1 cellular context compared by ENCODE assay signal in the genomic region with DNA sequence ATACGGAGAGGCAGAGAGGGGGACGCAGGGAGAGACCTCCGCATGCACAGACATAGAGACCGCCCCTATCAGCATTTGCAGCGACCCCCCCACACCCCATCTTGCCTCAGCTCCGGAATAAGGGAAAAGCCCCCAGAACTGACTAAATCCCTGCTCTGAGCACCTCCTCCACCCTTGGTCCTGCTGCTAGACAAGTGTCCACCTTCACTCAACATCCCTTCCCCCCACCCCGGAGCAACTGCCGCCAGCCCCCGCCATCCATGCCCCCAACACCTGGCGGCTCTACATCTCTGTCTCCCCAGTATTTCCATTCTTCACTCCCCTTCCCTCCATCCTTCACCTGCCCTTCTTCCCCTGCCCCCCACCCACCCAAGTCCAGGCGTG.
TF ChIP-seq lines count a peak whose summit lies in the region.

No MANE protein-coding gene starts in this region.

TF ChIP-seq in HEK293, 187 proteins besides CTCF, POLR2A, EP300 and RAD21 (continued from another document):
- TF ChIP-seq, protein P1, sequence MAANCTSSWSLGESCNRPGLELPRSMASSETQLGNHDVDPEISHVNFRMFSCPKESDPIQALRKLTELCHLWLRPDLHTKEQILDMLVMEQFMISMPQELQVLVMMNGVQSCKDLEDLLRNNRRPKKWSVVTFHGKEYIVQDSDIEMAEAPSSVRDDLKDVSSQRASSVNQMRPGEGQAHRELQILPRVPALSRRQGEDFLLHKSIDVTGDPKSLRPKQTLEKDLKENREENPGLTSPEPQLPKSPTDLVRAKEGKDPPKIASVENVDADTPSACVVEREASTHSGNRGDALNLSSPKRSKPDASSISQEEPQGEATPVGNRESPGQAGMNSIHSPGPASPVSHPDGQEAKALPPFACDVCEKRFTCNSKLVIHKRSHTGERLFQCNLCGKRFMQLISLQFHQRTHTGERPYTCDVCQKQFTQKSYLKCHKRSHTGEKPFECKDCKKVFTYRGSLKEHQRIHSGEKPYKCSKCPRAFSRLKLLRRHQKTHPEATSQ (tag by site-specific recombination; IDR thresholded peaks at IDR 0.05): no peak
- no peak for TF ChIP-seq ZNF274 (IDR thresholded peaks at IDR 0.05; ENCODE audit: low read length)
- TF ChIP-seq ZNF274 (tag by site-specific recombination; IDR thresholded peaks at IDR 0.05; ENCODE audit: borderline replicate concordance): no peak
- TF ChIP-seq ZNF501 (tag by site-specific recombination; IDR thresholded peaks at IDR 0.05): no peak
- no peak for TF ChIP-seq ZNF707 (tag by site-specific recombination; IDR thresholded peaks at IDR 0.05)
- no peak for TF ChIP-seq ZSCAN16 (tag by site-specific recombination; IDR thresholded peaks at IDR 0.05)
- TF ChIP-seq, protein P2, sequence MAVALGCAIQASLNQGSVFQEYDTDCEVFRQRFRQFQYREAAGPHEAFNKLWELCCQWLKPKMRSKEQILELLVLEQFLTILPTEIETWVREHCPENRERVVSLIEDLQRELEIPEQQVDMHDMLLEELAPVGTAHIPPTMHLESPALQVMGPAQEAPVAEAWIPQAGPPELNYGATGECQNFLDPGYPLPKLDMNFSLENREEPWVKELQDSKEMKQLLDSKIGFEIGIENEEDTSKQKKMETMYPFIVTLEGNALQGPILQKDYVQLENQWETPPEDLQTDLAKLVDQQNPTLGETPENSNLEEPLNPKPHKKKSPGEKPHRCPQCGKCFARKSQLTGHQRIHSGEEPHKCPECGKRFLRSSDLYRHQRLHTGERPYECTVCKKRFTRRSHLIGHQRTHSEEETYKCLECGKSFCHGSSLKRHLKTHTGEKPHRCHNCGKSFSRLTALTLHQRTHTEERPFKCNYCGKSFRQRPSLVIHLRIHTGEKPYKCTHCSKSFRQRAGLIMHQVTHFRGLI (tag by site-specific recombination; IDR thresholded peaks at IDR 0.05): no peak
- TF ChIP-seq, protein P3, sequence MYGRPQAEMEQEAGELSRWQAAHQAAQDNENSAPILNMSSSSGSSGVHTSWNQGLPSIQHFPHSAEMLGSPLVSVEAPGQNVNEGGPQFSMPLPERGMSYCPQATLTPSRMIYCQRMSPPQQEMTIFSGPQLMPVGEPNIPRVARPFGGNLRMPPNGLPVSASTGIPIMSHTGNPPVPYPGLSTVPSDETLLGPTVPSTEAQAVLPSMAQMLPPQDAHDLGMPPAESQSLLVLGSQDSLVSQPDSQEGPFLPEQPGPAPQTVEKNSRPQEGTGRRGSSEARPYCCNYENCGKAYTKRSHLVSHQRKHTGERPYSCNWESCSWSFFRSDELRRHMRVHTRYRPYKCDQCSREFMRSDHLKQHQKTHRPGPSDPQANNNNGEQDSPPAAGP (tag by site-specific recombination; IDR thresholded peaks at IDR 0.05): no peak
- TF ChIP-seq ZNF623 (tag by site-specific recombination; IDR thresholded peaks at IDR 0.05): no peak
- no peak for TF ChIP-seq ZSCAN23 (tag by site-specific recombination; IDR thresholded peaks at IDR 0.05)
- no peak for TF ChIP-seq ZBTB21 (tag by site-specific recombination; IDR thresholded peaks at IDR 0.05)
- TF ChIP-seq ZBTB7A (tag by site-specific recombination; IDR thresholded peaks at IDR 0.05; ENCODE audit: low read depth): no peak
- TF ChIP-seq ZNF221 (tag by site-specific recombination; IDR thresholded peaks at IDR 0.05; ENCODE audit: borderline replicate concordance): no peak
- TF ChIP-seq TRIM28 (IDR thresholded peaks at IDR 0.05; ENCODE audit: borderline replicate concordance, low read length): no peak
- TF ChIP-seq ZNF202 (tag by site-specific recombination; IDR thresholded peaks at IDR 0.05; ENCODE audit: borderline replicate concordance): no peak
- TF ChIP-seq KLF9 (tag by site-specific recombination; IDR thresholded peaks at IDR 0.05; ENCODE audit: low read depth): no peak
TF ChIP-seq in HEK293: peak in this region for 0.
